Comparison of ENCODE assay signal across 2 cellular contexts in the genomic region with DNA sequence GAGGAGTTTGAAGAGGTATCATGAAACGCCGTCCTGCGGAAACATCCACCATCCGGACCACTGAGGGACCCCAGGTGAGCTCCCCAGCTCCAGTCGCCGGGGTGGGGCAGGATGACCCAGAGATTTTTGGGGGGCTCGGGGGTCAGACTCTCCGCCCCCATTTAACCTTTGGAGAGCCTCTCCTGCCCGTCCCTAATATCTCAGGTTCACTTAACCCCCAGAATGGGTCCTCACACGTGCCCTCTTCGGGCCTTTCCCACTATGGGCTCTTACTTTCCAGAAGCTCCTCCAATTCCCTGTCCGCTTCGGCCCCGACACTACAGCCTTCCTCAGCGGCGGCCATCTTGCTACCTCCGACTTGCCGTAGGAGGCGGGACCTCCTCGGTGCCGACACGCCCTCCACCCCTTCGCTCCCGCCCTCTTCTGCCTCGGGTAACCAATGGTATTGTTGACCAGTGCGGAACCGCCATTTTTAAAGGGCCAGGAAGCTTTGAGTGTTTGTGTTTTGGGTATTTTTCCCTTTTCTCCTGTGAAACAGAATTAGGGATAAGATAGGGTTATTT.
TF ChIP-seq lines count a peak whose summit lies in the region.

A gene with protein sequence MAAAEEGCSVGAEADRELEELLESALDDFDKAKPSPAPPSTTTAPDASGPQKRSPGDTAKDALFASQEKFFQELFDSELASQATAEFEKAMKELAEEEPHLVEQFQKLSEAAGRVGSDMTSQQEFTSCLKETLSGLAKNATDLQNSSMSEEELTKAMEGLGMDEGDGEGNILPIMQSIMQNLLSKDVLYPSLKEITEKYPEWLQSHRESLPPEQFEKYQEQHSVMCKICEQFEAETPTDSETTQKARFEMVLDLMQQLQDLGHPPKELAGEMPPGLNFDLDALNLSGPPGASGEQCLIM (minus strand): TSS at position 352 of the 563 bp plus-strand sequence. CDS start 9 bp downstream, at position 343.

TF ChIP-seq in IMR-90, 13 proteins besides CTCF, POLR2A, EP300 and RAD21:
- TF ChIP-seq NFE2L2 (IDR thresholded peaks at IDR 0.05; ENCODE audit: low read depth, low read length) (no peak), CHD1 (IDR thresholded peaks at IDR 0.05; ENCODE audit: low read depth, low read length) (no peak), MXI1 (IDR thresholded peaks at IDR 0.05; ENCODE audit: borderline replicate concordance, low read depth, low read length) (peak; percentile 84), RCOR1 (IDR thresholded peaks at IDR 0.05; ENCODE audit: insufficient replicate concordance, low read length) (no peak), RFX5 (IDR thresholded peaks at IDR 0.05; ENCODE audit: low read depth, low read length) (no peak), MAZ (IDR thresholded peaks at IDR 0.05; ENCODE audit: borderline replicate concordance, low read depth, low read length) (peak; percentile 71; the same call in 1 of the 2 replicates), BHLHE40 (IDR thresholded peaks at IDR 0.05; ENCODE audit: low read depth, low read length) (no peak), CEBPB (IDR thresholded peaks at IDR 0.05; ENCODE audit: low read depth, low read length) (no peak)
- TF ChIP-seq, protein P1, sequence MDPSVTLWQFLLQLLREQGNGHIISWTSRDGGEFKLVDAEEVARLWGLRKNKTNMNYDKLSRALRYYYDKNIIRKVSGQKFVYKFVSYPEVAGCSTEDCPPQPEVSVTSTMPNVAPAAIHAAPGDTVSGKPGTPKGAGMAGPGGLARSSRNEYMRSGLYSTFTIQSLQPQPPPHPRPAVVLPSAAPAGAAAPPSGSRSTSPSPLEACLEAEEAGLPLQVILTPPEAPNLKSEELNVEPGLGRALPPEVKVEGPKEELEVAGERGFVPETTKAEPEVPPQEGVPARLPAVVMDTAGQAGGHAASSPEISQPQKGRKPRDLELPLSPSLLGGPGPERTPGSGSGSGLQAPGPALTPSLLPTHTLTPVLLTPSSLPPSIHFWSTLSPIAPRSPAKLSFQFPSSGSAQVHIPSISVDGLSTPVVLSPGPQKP (IDR thresholded peaks at IDR 0.05; ENCODE audit: borderline replicate concordance, low read depth, low read length), result no peak
- TF ChIP-seq, protein P2, sequence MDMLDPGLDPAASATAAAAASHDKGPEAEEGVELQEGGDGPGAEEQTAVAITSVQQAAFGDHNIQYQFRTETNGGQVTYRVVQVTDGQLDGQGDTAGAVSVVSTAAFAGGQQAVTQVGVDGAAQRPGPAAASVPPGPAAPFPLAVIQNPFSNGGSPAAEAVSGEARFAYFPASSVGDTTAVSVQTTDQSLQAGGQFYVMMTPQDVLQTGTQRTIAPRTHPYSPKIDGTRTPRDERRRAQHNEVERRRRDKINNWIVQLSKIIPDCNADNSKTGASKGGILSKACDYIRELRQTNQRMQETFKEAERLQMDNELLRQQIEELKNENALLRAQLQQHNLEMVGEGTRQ (IDR thresholded peaks at IDR 0.05; ENCODE audit: low read depth, low read length), result 0 out of 2 replicates have a peak, but pooled peaks have one; percentile 2

TF ChIP-seq in endothelial cell of umbilical vein, 7 proteins besides CTCF, POLR2A, EP300 and RAD21:
- TF ChIP-seq, protein P3, sequence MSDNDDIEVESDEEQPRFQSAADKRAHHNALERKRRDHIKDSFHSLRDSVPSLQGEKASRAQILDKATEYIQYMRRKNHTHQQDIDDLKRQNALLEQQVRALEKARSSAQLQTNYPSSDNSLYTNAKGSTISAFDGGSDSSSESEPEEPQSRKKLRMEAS (IDR thresholded peaks at IDR 0.05; ENCODE audit: insufficient read depth, insufficient read length), result no peak
- TF ChIP-seq POLR2AphosphoS5 (IDR thresholded peaks at IDR 0.05; ENCODE audit: insufficient read depth, low read depth, low read length), result peak; percentile 75
TF ChIP-seq in endothelial cell of umbilical vein: peak in this region for 1.
